Comparison of ENCODE assay signal across 27 cellular contexts in the genomic region with DNA sequence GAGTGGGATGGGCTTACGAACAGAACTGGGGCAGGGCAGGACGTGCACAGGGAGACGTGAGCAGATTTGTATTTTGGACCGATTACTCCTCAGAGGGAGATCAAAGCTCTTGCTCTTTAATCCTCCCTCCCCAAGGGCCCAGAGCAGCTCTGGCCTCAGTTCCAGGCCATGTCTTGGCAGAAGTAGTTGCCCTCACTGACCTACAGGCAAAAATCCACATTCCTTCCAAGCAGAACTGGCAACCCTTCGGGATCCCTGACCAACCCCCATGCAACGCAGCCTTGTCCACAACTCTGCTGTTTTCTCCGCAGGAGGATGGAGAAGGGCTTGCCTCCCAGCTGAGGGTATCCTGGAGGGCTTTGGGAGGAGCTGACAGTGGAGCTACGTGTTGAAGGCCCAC.
DNase-seq lines count a peak whose midpoint lies in the region; ATAC-seq, FAIRE-seq and TF ChIP-seq lines count a peak whose summit lies in the region.
"Had no signal": no experiment of that assay in that cellular context is flagged by ENCODE, and none has a peak within 500 bp of the region (broad histone marks: within the 10 kb centered on the region; RNA-seq: fewer than 3 reads in every experiment).

No MANE protein-coding gene starts in this region.

- intact Hi-C loops in pancreas (cut with DNase I), result no loop called here

- no peak for TF ChIP-seq CTCF in AG10803 (conservative IDR thresholded peaks at IDR 0.05; ENCODE audit: low read length)
- TF ChIP-seq CTCF in right atrium auricular region (IDR thresholded peaks at IDR 0.05), result no peak
- TF ChIP-seq CTCF in pancreas (IDR thresholded peaks at IDR 0.05), result no peak

- H3K27me3 ChIP-seq in right atrium auricular region, result no peaks in the 10 kb centered on the region
- H3K27me3 ChIP-seq in pancreas, result no peaks in the 10 kb centered on the region
- H3K27me3 ChIP-seq: BLaER1 treated with 17β-estradiol and CSF1 and Interleukin-3, amounts not matched to agents 10 nM and 100 nM; colonic mucosa; Peyer's patch had no signal

- H3K4me1 ChIP-seq in right atrium auricular region (peaks cover 0 to 41% of the 10 kb centered on the region in 2 donors), pancreas (no peaks in the 10 kb centered on the region)
- H3K4me1 ChIP-seq: A549, colonic mucosa, Peyer's patch had no signal

- WGBS in pancreas, 2 donors, result 66 to 69% methylated on average over 8 of the region's 8 CpGs

- FAIRE-seq in pancreas (lab: Jason Lieb, UNC), result no peak
- FAIRE-seq: A549 had no signal

- H3K27ac ChIP-seq in caudate nucleus (ENCODE audit: low read depth, low read length), result peak overlapping the region; percentile 53
- H3K27ac ChIP-seq in right atrium auricular region, result peak overlapping the region; percentile 55 to 64
- H3K27ac ChIP-seq in pancreas, result no peak overlapping the region
- H3K27ac ChIP-seq: A549; BLaER1 treated with 17β-estradiol and CSF1 and Interleukin-3, amounts not matched to agents 10 nM and 100 nM; brain microvascular endothelial cell; colonic mucosa; WERI-Rb-1 had no signal

- no peak overlapping the region for H3K4me3 ChIP-seq in AG10803 (ENCODE audit: low read length)
- no peak overlapping the region for H3K4me3 ChIP-seq in right atrium auricular region
- H3K4me3 ChIP-seq in pancreas, result no peak overlapping the region
- H3K4me3 ChIP-seq: A549; BLaER1 treated with 17β-estradiol and CSF1 and Interleukin-3, amounts not matched to agents 10 nM and 100 nM; colonic mucosa; GM23338; mucosa of descending colon; Peyer's patch had no signal

- DNase-seq in AG10803 (ENCODE audit: low read depth) (peak; percentile 27), caudate nucleus (lab: John Stamatoyannopoulos, UW) (no peak), right atrium auricular region (ENCODE audit: low spot score) (no peak), pancreas (no peak), iPS-NIHi11 (ENCODE audit: low spot score) (no peak)
- DNase-seq in stimulated activated CD4-positive, alpha-beta T cell treated with anti-CD3 and anti-CD28 coated beads, Interleukin-2, amount 100 ng/mL, for 24 hours, result no peak
- DNase-seq: activated CD4-positive, alpha-beta T cell treated with anti-CD3 and anti-CD28 coated beads, Interleukin-2, amount 50 U/mL, for 4 hours; activated naive CD8-positive, alpha-beta T cell treated with anti-CD3 and anti-CD28 coated beads, Interleukin-2, amount 10 ng/mL, durations not matched to agents 7 days and 5 days; brain microvascular endothelial cell; colonic mucosa; endodermal cell; glutamatergic neuron; mucosa of descending colon; NCI-H1092 treated with DMSO at 0.1 percent for 48 hours; NCI-H2029 treated with DMSO at 0.1 percent for 48 hours; NCI-H446; NK-92 treated with Interleukin-12 subunit alpha and Interleukin-12 subunit beta, amount 100 ng/mL, for 24 hours; Peyer's patch; stimulated activated CD4-positive, alpha-beta T cell treated with anti-CD3 and anti-CD28 coated beads, Interleukin-12 subunit alpha, Interleukin-12 subunit beta, amount 100 ng/mL, for 4 hours; stimulated activated naive CD8-positive, alpha-beta T cell treated with anti-CD3 and anti-CD28 coated beads, Interleukin-15, amount 100 ng/mL, for 72 hours; T-helper 17 cell; WERI-Rb-1 had no signal

- no peaks in the 10 kb centered on the region for H3K9me3 ChIP-seq in right atrium auricular region
- no peaks in the 10 kb centered on the region for H3K9me3 ChIP-seq in pancreas
- H3K9me3 ChIP-seq: A549; BLaER1 treated with 17β-estradiol and CSF1 and Interleukin-3, amounts not matched to agents 10 nM and 100 nM; colonic mucosa; mucosa of descending colon; Peyer's patch had no signal

- H3K36me3 ChIP-seq in right atrium auricular region (no peaks in the 10 kb centered on the region), pancreas (no peaks in the 10 kb centered on the region)
- H3K36me3 ChIP-seq: BLaER1 treated with 17β-estradiol and CSF1 and Interleukin-3, amounts not matched to agents 10 nM and 100 nM; brain microvascular endothelial cell; colonic mucosa; Peyer's patch; WERI-Rb-1 had no signal

- peak in 3 of 4 donors; percentile 10 to 18 (median 14) for ATAC-seq in pancreas
- no peak for ATAC-seq in GM19035 (IDR thresholded peaks at IDR 0.05; ENCODE audit: unreplicated experiment)
- no peak for ATAC-seq in GM19452 (IDR thresholded peaks at IDR 0.05; ENCODE audit: unreplicated experiment)
- ATAC-seq: A549; GM23338; mucosa of descending colon; stimulated activated naive CD8-positive, alpha-beta T cell treated with anti-CD3 and anti-CD28 coated beads, Interleukin-15, amount 100 ng/mL, for 72 hours; T-helper 17 cell had no signal

Comparison
In these comparisons a context has a peak if more than half of its experiments do, and no peak if none do; other contexts are left out.
1. H3K27ac ChIP-seq: peak in caudate nucleus (single experiment) and right atrium auricular region (2 of 2); none in pancreas (0 of 4).
2. ATAC-seq: peak in pancreas (3 of 4); none in GM19035 (single experiment) and GM19452 (single experiment).